ENCODE assay signal across 8 cellular contexts in the genomic region with DNA sequence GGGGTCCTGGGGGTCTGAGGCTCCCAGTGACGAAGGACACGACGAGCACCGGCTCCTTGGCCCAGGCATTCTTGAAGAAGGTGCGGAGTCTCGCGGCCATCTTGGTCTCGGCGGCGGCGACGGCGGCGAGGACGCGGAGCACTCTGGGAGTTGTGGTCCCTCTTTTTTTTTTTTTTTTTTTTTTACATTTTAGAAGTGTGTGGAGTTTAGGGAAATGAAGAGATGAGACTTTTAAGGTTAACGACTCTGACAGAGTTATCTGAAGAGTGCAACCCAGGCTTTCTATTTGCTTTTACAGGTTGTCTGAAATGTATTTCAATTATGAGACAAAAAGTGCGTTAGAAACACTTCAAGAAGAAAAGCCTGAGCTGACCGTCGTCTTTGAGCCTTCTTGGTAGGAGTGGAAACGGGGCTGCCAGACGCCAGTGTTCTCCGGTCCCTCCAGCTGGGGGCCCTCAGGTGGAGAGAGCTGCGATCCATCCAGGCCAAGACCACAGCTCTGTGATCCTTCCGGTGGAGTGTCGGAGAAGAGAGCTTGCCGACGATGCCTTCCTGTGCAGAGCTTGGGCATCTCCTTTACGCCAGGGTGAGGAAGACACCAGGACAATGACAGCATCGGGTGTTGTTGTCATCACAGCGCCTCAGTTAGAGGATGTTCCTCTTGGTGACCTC. TPM values are rescaled to one million over a fixed set of nuclear protein-coding genes. Genes with fewer than 3 reads are reported as not detected.
A peak's percentile ranks its signal among the peaks of the same experiment; 100 is the strongest.
DNase-seq lines count a peak whose midpoint lies in the region; ATAC-seq and TF ChIP-seq lines count a peak whose summit lies in the region.

No MANE protein-coding gene starts in this region.

- H3K27ac ChIP-seq in CD8-positive, alpha-beta memory T cell (ENCODE audit: low read depth, low read length): no peak overlapping the region
- H3K27ac ChIP-seq in HUES6 (ENCODE audit: low read depth, low read length) (0 out of 2 replicates have a peak overlapping the region, but pooled peaks have one; percentile 50), muscle layer of colon (ENCODE audit: low read depth, low read length) (peak overlapping the region; percentile 80), temporal lobe (ENCODE audit: low read depth, low read length) (peak overlapping the region; percentile 4)

- no peaks in the 10 kb centered on the region for H3K9me3 ChIP-seq in CD8-positive, alpha-beta memory T cell (ENCODE audit: low read length)
- H3K9me3 ChIP-seq in HUES6 (ENCODE audit: control insufficient read depth, insufficient read depth, low read depth, low read length) (no peaks in the 10 kb centered on the region), muscle layer of colon (ENCODE audit: low read length) (no peaks in the 10 kb centered on the region)

- ATAC-seq in GM19467 (IDR thresholded peaks at IDR 0.05; ENCODE audit: unreplicated experiment): no peak

- H3K36me3 ChIP-seq in CD8-positive, alpha-beta memory T cell (ENCODE audit: insufficient read depth, low read length): no peaks in the 10 kb centered on the region
- H3K36me3 ChIP-seq in HUES6 (ENCODE audit: control insufficient read depth, insufficient read depth, low read length) (no peaks in the 10 kb centered on the region), muscle layer of colon (ENCODE audit: insufficient read depth, low read length) (no peaks in the 10 kb centered on the region)

- no peak overlapping the region for H3K4me3 ChIP-seq in CD8-positive, alpha-beta memory T cell (ENCODE audit: low read length)
- H3K4me3 ChIP-seq in HUES6 (ENCODE audit: low read depth, low read length) (peak overlapping the region; percentile 55), fibroblast of pulmonary artery (replicated peaks; ENCODE audit: low read depth, low read length) (peak overlapping the region; percentile 55), muscle layer of colon (ENCODE audit: low read depth in 1 of 2, low read length in 2 of 2) (peak overlapping the region; percentile 67 to 74)

- peaks cover 0 to 2% of the 10 kb centered on the region in 2 donors for H3K27me3 Mint-ChIP-seq in CD8-positive, alpha-beta memory T cell
- H3K27me3 Mint-ChIP-seq in activated CD4-positive, alpha-beta memory T cell treated with anti-CD3 and anti-CD28 coated beads for 36 hours: no peaks in the 10 kb centered on the region

- no peaks in the 10 kb centered on the region for H3K9me3 Mint-ChIP-seq in CD8-positive, alpha-beta memory T cell
- H3K9me3 Mint-ChIP-seq in activated CD4-positive, alpha-beta memory T cell treated with anti-CD3 and anti-CD28 coated beads for 36 hours: no peaks in the 10 kb centered on the region

- CTCF ChIA-PET in CD8-positive, alpha-beta memory T cell (lab: Charles Lee): interaction anchor here (1.2 kb wide), 1 partner anchor 58 kb away, joined by 3 read pairs; no protein-coding TSS in a partner anchor
- CTCF ChIA-PET in activated CD4-positive, alpha-beta memory T cell treated with anti-CD3 and anti-CD28 coated beads for 36 hours (lab: Charles Lee): interaction anchor here (1.0 to 1.3 kb wide), 2 partner anchors 59 to 74 kb away, joined by 3 to 6 read pairs; no protein-coding TSS in a partner anchor

- peak in 1 of 5 donors; percentile 23 for DNase-seq in CD8-positive, alpha-beta memory T cell
- peak; percentile 49 for DNase-seq in activated CD4-positive, alpha-beta memory T cell treated with anti-CD3 and anti-CD28 coated beads for 36 hours
- peak; percentile 67 for DNase-seq in fibroblast of pulmonary artery (ENCODE audit: low read depth)
- DNase-seq in posterior vena cava (ENCODE audit: low spot score): no peak

- H3K9ac ChIP-seq in HUES6 (ENCODE audit: low read length): no peak overlapping the region
- peak overlapping the region; percentile 37 for H3K9ac ChIP-seq in muscle layer of colon (ENCODE audit: low read length)

- no peaks in the 10 kb centered on the region for H3K27me3 ChIP-seq in CD8-positive, alpha-beta memory T cell (ENCODE audit: insufficient read depth, low read length, poor library complexity, severe bottlenecking)
- H3K27me3 ChIP-seq in HUES6 (ENCODE audit: control insufficient read depth, insufficient read depth, low read length): no peaks in the 10 kb centered on the region
- H3K27me3 ChIP-seq in muscle layer of colon (ENCODE audit: control insufficient read depth in 1 of 2, insufficient read depth in 2 of 2, low read length in 2 of 2): no peaks in the 10 kb centered on the region

- H3K27ac Mint-ChIP-seq in CD8-positive, alpha-beta memory T cell: peak overlapping the region in 1 of 8 donors; percentile 68
- no peak overlapping the region for H3K27ac Mint-ChIP-seq in activated CD4-positive, alpha-beta memory T cell treated with anti-CD3 and anti-CD28 coated beads for 36 hours

- no peak for TF ChIP-seq CTCF in fibroblast of pulmonary artery (IDR thresholded peaks at IDR 0.05; ENCODE audit: low read length, missing control alignments)

- H3K4me1 Mint-ChIP-seq in CD8-positive, alpha-beta memory T cell: no peaks in the 10 kb centered on the region
- H3K4me1 Mint-ChIP-seq in activated CD4-positive, alpha-beta memory T cell treated with anti-CD3 and anti-CD28 coated beads for 36 hours (ENCODE audit: low read depth): peaks cover 2% of the 10 kb centered on the region

- H3K4me1 ChIP-seq in CD8-positive, alpha-beta memory T cell (ENCODE audit: insufficient read depth, low read length): no peaks in the 10 kb centered on the region
- H3K4me1 ChIP-seq in HUES6 (ENCODE audit: control insufficient read depth, insufficient read depth, low read length): no peaks in the 10 kb centered on the region
- H3K4me1 ChIP-seq in muscle layer of colon (ENCODE audit: insufficient read depth, low read length): no peaks in the 10 kb centered on the region

- H3K4me3 Mint-ChIP-seq in CD8-positive, alpha-beta memory T cell: peak overlapping the region in 5 of 7 donors; percentile 32 to 68 (median 66)
- H3K4me3 Mint-ChIP-seq in activated CD4-positive, alpha-beta memory T cell treated with anti-CD3 and anti-CD28 coated beads for 36 hours: peak overlapping the region; percentile 49

- POLR2A ChIA-PET in CD8-positive, alpha-beta memory T cell (lab: Charles Lee): no interaction called here
- POLR2A ChIA-PET in activated CD4-positive, alpha-beta memory T cell treated with anti-CD3 and anti-CD28 coated beads for 36 hours (lab: Charles Lee): no interaction called here

- intact Hi-C loops in activated CD4-positive, alpha-beta memory T cell treated with anti-CD3 and anti-CD28 coated beads for 36 hours (cut with micrococcal nuclease): no loop called here
- intact Hi-C loops in posterior vena cava (cut with DNase I): no loop called here

- peaks cover 13 to 65% (median 33%) of the 10 kb centered on the region in 3 donors for H3K36me3 Mint-ChIP-seq in CD8-positive, alpha-beta memory T cell
- H3K36me3 Mint-ChIP-seq in activated CD4-positive, alpha-beta memory T cell treated with anti-CD3 and anti-CD28 coated beads for 36 hours: peaks cover 27% of the 10 kb centered on the region

RNA-seq across cellular contexts. Expression of a gene that starts 9.7 kb away (rescaled TPM):
- not detected for total RNA-seq in CD8-positive, alpha-beta memory T cell
- polyA plus RNA-seq in CD8-positive, alpha-beta memory T cell: not detected
- not detected for total RNA-seq in activated CD4-positive, alpha-beta memory T cell treated with anti-CD3 and anti-CD28 coated beads for 36 hours
- total RNA-seq in temporal lobe (not detected), posterior vena cava (not detected)

RNA-seq across cellular contexts. Expression of a gene that starts 32.3 kb away (rescaled TPM):
- 1 to 10 TPM; 1.8 to 2.6 TPM for total RNA-seq in CD8-positive, alpha-beta memory T cell
- 3.0 TPM for polyA plus RNA-seq in CD8-positive, alpha-beta memory T cell
- 1 to 10 TPM in 1 of 2 experiments, under 1 TPM in 1; 0.97 to 1.5 TPM for total RNA-seq in activated CD4-positive, alpha-beta memory T cell treated with anti-CD3 and anti-CD28 coated beads for 36 hours
- total RNA-seq in temporal lobe (0.74 TPM), posterior vena cava (1 to 10 TPM; 3.0 to 3.1 TPM)
